Comparison of ENCODE assay signal across 27 cellular contexts in genomic region chr11:76635991-76636520, GRCh38. TPM values are rescaled to one million over a fixed set of nuclear protein-coding genes. Genes with fewer than 3 reads are reported as not detected.
A peak's percentile ranks its signal among the peaks of the same experiment; 100 is the strongest.
DNase-seq lines count a peak whose midpoint lies in the region; ATAC-seq and TF ChIP-seq lines count a peak whose summit lies in the region.
"Had no signal": no experiment of that assay in that cellular context is flagged by ENCODE, and none has a peak within 500 bp of the region (broad histone marks: within the 10 kb centered on the region; RNA-seq: fewer than 3 reads in every experiment).

No MANE protein-coding gene starts in this region.

- H2AK5ac ChIP-seq in IMR-90 (ENCODE audit: low read depth, low read length): no peak overlapping the region

- H3K18ac ChIP-seq in IMR-90 (ENCODE audit: low read depth, low read length): no peak overlapping the region

- H2BK5ac ChIP-seq in IMR-90 (ENCODE audit: low read depth, low read length, poor library complexity, severe bottlenecking): no peak overlapping the region

- no peak overlapping the region for H3K27ac Mint-ChIP-seq in activated CD4-positive, alpha-beta memory T cell treated with anti-CD3 and anti-CD28 coated beads, Interleukin-2, amount 10 ng/mL, durations not matched to agents 7 days and 5 days
- no peak overlapping the region for H3K27ac Mint-ChIP-seq in activated CD4-positive, alpha-beta memory T cell treated with anti-CD3 and anti-CD28 coated beads for 36 hours
- H3K27ac Mint-ChIP-seq: brain, WTC11 had no signal

- no peak overlapping the region for H3K4me3 Mint-ChIP-seq in activated CD4-positive, alpha-beta memory T cell treated with anti-CD3 and anti-CD28 coated beads, Interleukin-2, amount 10 ng/mL, durations not matched to agents 7 days and 5 days
- H3K4me3 Mint-ChIP-seq in activated CD4-positive, alpha-beta memory T cell treated with anti-CD3 and anti-CD28 coated beads for 36 hours: no peak overlapping the region
- H3K4me3 Mint-ChIP-seq: brain, WTC11 had no signal

- H3K27me3 Mint-ChIP-seq in activated CD4-positive, alpha-beta memory T cell treated with anti-CD3 and anti-CD28 coated beads, Interleukin-2, amount 10 ng/mL, durations not matched to agents 7 days and 5 days: peaks cover 40% of the 10 kb centered on the region
- peaks cover 9% of the 10 kb centered on the region for H3K27me3 Mint-ChIP-seq in activated CD4-positive, alpha-beta memory T cell treated with anti-CD3 and anti-CD28 coated beads for 36 hours

- no peak for TF ChIP-seq RAD21 in IMR-90 (IDR thresholded peaks at IDR 0.05; ENCODE audit: low read length)

- no peaks in the 10 kb centered on the region for H4K20me1 ChIP-seq in IMR-90 (ENCODE audit: insufficient read depth, low read length)

- dilution Hi-C loops in IMR-90 (cut with HindIII; ENCODE audit: low sequenced_read_pairs, unreplicated experiment): no loop called here

- H2BK20ac ChIP-seq in IMR-90 (ENCODE audit: low read depth, low read length): no peak overlapping the region

- no peaks in the 10 kb centered on the region for H3K9me3 Mint-ChIP-seq in activated CD4-positive, alpha-beta memory T cell treated with anti-CD3 and anti-CD28 coated beads, Interleukin-2, amount 10 ng/mL, durations not matched to agents 7 days and 5 days
- H3K9me3 Mint-ChIP-seq in activated CD4-positive, alpha-beta memory T cell treated with anti-CD3 and anti-CD28 coated beads for 36 hours: no peaks in the 10 kb centered on the region
- H3K9me3 Mint-ChIP-seq: brain, WTC11 had no signal

- TF ChIP-seq POLR2A in IMR-90 (IDR thresholded peaks at IDR 0.05; ENCODE audit: low read depth, low read length) (no peak), gastrocnemius medialis (IDR thresholded peaks at IDR 0.05) (no peak)

- H4K8ac ChIP-seq in IMR-90 (ENCODE audit: low read depth in 2 of 2, low read length in 2 of 2): no peak overlapping the region

- CTCF ChIA-PET in activated CD4-positive, alpha-beta memory T cell treated with anti-CD3 and anti-CD28 coated beads, Interleukin-2, amount 10 ng/mL, durations not matched to agents 7 days and 5 days (lab: Charles Lee): no interaction called here
- CTCF ChIA-PET in activated CD4-positive, alpha-beta memory T cell treated with anti-CD3 and anti-CD28 coated beads for 36 hours (lab: Charles Lee): no interaction called here
- CTCF ChIA-PET in IMR-90 (lab: Yijun Ruan, JAX): no interaction called here

- DNase-seq in activated CD4-positive, alpha-beta memory T cell treated with anti-CD3 and anti-CD28 coated beads, Interleukin-2, amount 10 ng/mL, durations not matched to agents 7 days and 5 days: peak; percentile 12
- DNase-seq in activated CD4-positive, alpha-beta memory T cell treated with anti-CD3 and anti-CD28 coated beads for 36 hours: no peak
- DNase-seq in IMR-90 (no peak), left lobe of liver (ENCODE audit: low spot score) (peak; percentile 37), gastrocnemius medialis (no peak), NCI-H774 (lab: John Stamatoyannopoulos, UW) (no peak), superior temporal gyrus (ENCODE audit: extremely low spot score) (no peak)
- DNase-seq: 8988T; activated CD4-positive, alpha-beta T cell treated with anti-CD3 and anti-CD28 coated beads, Interleukin-2, amount 50 U/mL, for 1 hour; activated CD8-positive, alpha-beta memory T cell treated with anti-CD3 and anti-CD28 coated beads, Interleukin-2, amount 50 U/mL, for 4 hours; activated naive CD4-positive, alpha-beta T cell treated with anti-CD3 and anti-CD28 coated beads, Interleukin-2, amount 50 U/mL, for 16 hours; Calu3; cerebellar nuclear complex; DND-41; esophagus squamous epithelium; foreskin keratinocyte; GM23248; NCI-H146; NCI-H446; stimulated activated CD4-positive, alpha-beta T cell treated with anti-CD3 and anti-CD28 coated beads, Interleukin-4, amount 100 ng/mL, for 24 hours; T-helper 1 cell; uterus had no signal

- no peaks in the 10 kb centered on the region for H3K9me1 ChIP-seq in IMR-90 (ENCODE audit: insufficient read depth, low read length)

- H2AK9ac ChIP-seq in IMR-90 (replicated peaks; ENCODE audit: low read depth, low read length, poor library complexity): peak overlapping the region; percentile 23

- 0 out of 2 replicates have a peak overlapping the region, but pooled peaks have one; percentile 2 for H3K14ac ChIP-seq in IMR-90 (replicated peaks; ENCODE audit: low read depth, low read length)

- H3K4me3 ChIP-seq in IMR-90 (ENCODE audit: insufficient read depth, low read depth, low read length) (no peak overlapping the region), gastrocnemius medialis (no peak overlapping the region)
- H3K4me3 ChIP-seq: esophagus squamous epithelium, GM23248, suprapubic skin, uterus had no signal

- no TSS peak for BruUV-seq in IMR-90 (replicated peaks; lab: Mats Ljungman, UMichigan)

- no peak overlapping the region for H2BK120ac ChIP-seq in IMR-90 (ENCODE audit: low read depth, low read length)

- TF ChIP-seq CTCF in IMR-90 (conservative IDR thresholded peaks at IDR 0.05; ENCODE audit: low read depth, low read length) (no peak), gastrocnemius medialis (IDR thresholded peaks at IDR 0.05 in 4 of 5, conservative IDR thresholded peaks at IDR 0.05 in 1 of 5) (no peak)

- no peaks in the 10 kb centered on the region for H3K9me3 ChIP-seq in IMR-90 (ENCODE audit: control insufficient read depth, insufficient read depth, low read length)
- no peaks in the 10 kb centered on the region for H3K9me3 ChIP-seq in gastrocnemius medialis
- H3K9me3 ChIP-seq: esophagus squamous epithelium, suprapubic skin, uterus had no signal

- H3K36me3 ChIP-seq in IMR-90 (ENCODE audit: control insufficient read depth, insufficient read depth, low read length) (no peaks in the 10 kb centered on the region), gastrocnemius medialis (no peaks in the 10 kb centered on the region)
- H3K36me3 ChIP-seq: esophagus squamous epithelium, suprapubic skin, uterus had no signal

- H3K56ac ChIP-seq in IMR-90 (ENCODE audit: extremely low read depth, insufficient read depth, low read length): no peak overlapping the region

- no CpG with 5 or more reads among the region's 4 CpGs for WGBS in IMR-90 (ENCODE audit: extremely low coverage in 2 of 2, insufficient read length in 1 of 2), 2 experiments

- H3K27ac ChIP-seq in IMR-90 (ENCODE audit: insufficient read depth, low read length) (no peak overlapping the region), gastrocnemius medialis (peak overlapping the region in 3 of 4 donors; percentile 74 to 79 (median 74))
- H3K27ac ChIP-seq: foreskin keratinocyte, GM23248, suprapubic skin had no signal

- H3K4me1 ChIP-seq in IMR-90 (ENCODE audit: control insufficient read depth, insufficient read depth, low read length) (peaks cover 3% of the 10 kb centered on the region; the same call in 1 of the 2 replicates), gastrocnemius medialis (peaks cover 0 to 20% of the 10 kb centered on the region in 2 donors)
- H3K4me1 ChIP-seq: foreskin keratinocyte, uterus had no signal

- no peaks in the 10 kb centered on the region for H3K36me3 Mint-ChIP-seq in activated CD4-positive, alpha-beta memory T cell treated with anti-CD3 and anti-CD28 coated beads, Interleukin-2, amount 10 ng/mL, durations not matched to agents 7 days and 5 days (ENCODE audit: low read depth)
- no peaks in the 10 kb centered on the region for H3K36me3 Mint-ChIP-seq in activated CD4-positive, alpha-beta memory T cell treated with anti-CD3 and anti-CD28 coated beads for 36 hours
- H3K36me3 Mint-ChIP-seq: brain, WTC11 had no signal

- no peak overlapping the region for H2BK15ac ChIP-seq in IMR-90 (ENCODE audit: low read depth, low read length)

- H3K23ac ChIP-seq in IMR-90 (ENCODE audit: low read depth, low read length): no peak overlapping the region

- POLR2A ChIA-PET in activated CD4-positive, alpha-beta memory T cell treated with anti-CD3 and anti-CD28 coated beads, Interleukin-2, amount 10 ng/mL, durations not matched to agents 7 days and 5 days (lab: Charles Lee): interaction anchor here (0.5 kb wide), 1 partner anchor 943 kb away, joined by 3 read pairs; no protein-coding TSS in a partner anchor
- POLR2A ChIA-PET in activated CD4-positive, alpha-beta memory T cell treated with anti-CD3 and anti-CD28 coated beads for 36 hours (lab: Charles Lee): no interaction called here
- POLR2A ChIA-PET in IMR-90 (lab: Charles Lee; ENCODE audit: unreplicated experiment): no interaction called here

- in situ Hi-C loops in IMR-90 (cut with MboI; ENCODE audit: low sequenced_read_pairs): no loop called here
- in situ Hi-C loops in gastrocnemius medialis (cut with MboI; ENCODE audit: low sequenced_read_pairs in 4 of 4): no loop called here

- no peak overlapping the region for H3K9ac ChIP-seq in IMR-90 (ENCODE audit: low read depth, low read length)
- H3K9ac ChIP-seq: GM23248 had no signal

- H3K27me3 ChIP-seq in IMR-90 (ENCODE audit: control insufficient read depth, insufficient read depth, low read length) (peaks cover 10% of the 10 kb centered on the region; the same call in 1 of the 2 replicates), gastrocnemius medialis (no peaks in the 10 kb centered on the region)
- H3K27me3 ChIP-seq: foreskin keratinocyte, suprapubic skin, uterus had no signal

- no peaks in the 10 kb centered on the region for H3K79me1 ChIP-seq in IMR-90 (ENCODE audit: low read depth in 1 of 2, low read length in 2 of 2)

- no peak overlapping the region for H3K4ac ChIP-seq in IMR-90 (ENCODE audit: low read depth, low read length)

- no peak for ATAC-seq in IMR-90 (ENCODE audit: low read depth)
- ATAC-seq in left lobe of liver: no peak
- ATAC-seq in gastrocnemius medialis: no peak
- ATAC-seq in GM19463 (IDR thresholded peaks at IDR 0.05; ENCODE audit: unreplicated experiment): no peak
- ATAC-seq: foreskin keratinocyte, sciatic nerve, WTC11 had no signal

- peaks cover 15% of the 10 kb centered on the region for H3K4me1 Mint-ChIP-seq in activated CD4-positive, alpha-beta memory T cell treated with anti-CD3 and anti-CD28 coated beads, Interleukin-2, amount 10 ng/mL, durations not matched to agents 7 days and 5 days
- peaks cover 2% of the 10 kb centered on the region for H3K4me1 Mint-ChIP-seq in activated CD4-positive, alpha-beta memory T cell treated with anti-CD3 and anti-CD28 coated beads for 36 hours (ENCODE audit: low read depth)

- no peak overlapping the region for H4K91ac ChIP-seq in IMR-90 (ENCODE audit: insufficient read depth, low read depth, low read length)

- intact Hi-C loops in activated CD4-positive, alpha-beta memory T cell treated with anti-CD3 and anti-CD28 coated beads for 36 hours (cut with micrococcal nuclease): no loop called here
- intact Hi-C loops in IMR-90 (cut with micrococcal nuclease) (loop anchor here (1.0 kb wide), 1 partner anchor 18 kb away; no protein-coding TSS in a partner anchor), gastrocnemius medialis (cut with DNase I; ENCODE audit: low total_unique reads) (no loop called here)

- H3K4me2 ChIP-seq in IMR-90 (ENCODE audit: low read depth, low read length): no peak overlapping the region

- H4K5ac ChIP-seq in IMR-90 (ENCODE audit: low read depth, low read length): no peak overlapping the region

- no peak overlapping the region for H2AFZ ChIP-seq in IMR-90 (replicated peaks; ENCODE audit: low read length, poor library complexity)
- H2AFZ ChIP-seq: GM23248 had no signal

RNA-seq across cellular contexts. Expression of gene LRRC32, which starts 34.5 kb away (rescaled TPM):
- total RNA-seq in activated CD4-positive, alpha-beta memory T cell treated with anti-CD3 and anti-CD28 coated beads, Interleukin-2, amount 10 ng/mL, durations not matched to agents 7 days and 5 days: 1 to 10 TPM; 7.1 to 7.4 TPM
- total RNA-seq in activated CD4-positive, alpha-beta memory T cell treated with anti-CD3 and anti-CD28 coated beads for 36 hours: 10 to 100 TPM; 11.2 to 12.3 TPM
- total RNA-seq in IMR-90 (2012; rRNA removed) (4.2 and 5.2 TPM in 2 replicates), left lobe of liver (10.5 TPM), gastrocnemius medialis (10 to 100 TPM; 14.5 to 35.5 (median 23.4) TPM)
- polyA plus RNA-seq in IMR-90 (2012; rRNA removed): 13.0 and 13.7 TPM in 2 replicates
- polyA plus RNA-seq in IMR-90 (2012; cell fraction: cytosol; rRNA removed): 10.9 and 20.1 TPM in 2 replicates
- 8.8 and 12.9 TPM in 2 replicates for polyA plus RNA-seq in IMR-90 (2012; cell fraction: nucleus; rRNA removed; ENCODE audit: low replicate concordance)
- total RNA-seq: Calu3, foreskin keratinocyte had no signal

Comparison
In these comparisons a context has a peak if more than half of its experiments do, and no peak if none do; other contexts are left out.
1. DNase-seq: peak in activated CD4-positive, alpha-beta memory T cell treated with anti-CD3 and anti-CD28 coated beads, Interleukin-2, amount 10 ng/mL, durations not matched to agents 7 days and 5 days (single experiment) and left lobe of liver (single experiment); none in activated CD4-positive, alpha-beta memory T cell treated with anti-CD3 and anti-CD28 coated beads for 36 hours (single experiment), IMR-90 (single experiment), gastrocnemius medialis (0 of 2), NCI-H774 (single experiment) and superior temporal gyrus (single experiment).